Comparison of ENCODE assay signal across 9 cellular contexts in genomic region chr2:119224391-119224972, GRCh38. TPM values are rescaled to one million over a fixed set of nuclear protein-coding genes. Genes with fewer than 3 reads are reported as not detected.
DNase-seq lines count a peak whose midpoint lies in the region; ATAC-seq, FAIRE-seq and TF ChIP-seq lines count a peak whose summit lies in the region.
"Had no signal": no experiment of that assay in that cellular context is flagged by ENCODE, and none has a peak within 500 bp of the region (broad histone marks: within the 10 kb centered on the region; RNA-seq: fewer than 3 reads in every experiment).

No MANE protein-coding gene starts in this region.

- peak overlapping the region in 2 of 3 donors; percentile 26 to 31 for H3K27ac Mint-ChIP-seq in IgD-negative memory B cell
- H3K27ac Mint-ChIP-seq: stimulated activated naive CD8-positive, alpha-beta T cell treated with anti-CD3 and anti-CD28 coated beads, Interleukin-15, Interleukin-2, amounts not matched to agents 100 ng/mL and 50 ng/mL, for 24 hours had no signal

- H3K9ac ChIP-seq in GM12878 (ENCODE audit: control insufficient read depth, insufficient read depth, low read length) (peak overlapping the region; percentile 67), liver (ENCODE audit: low read depth in 1 of 2, low read length in 2 of 2) (peak overlapping the region in 1 of 2 donors; percentile 57)

- RAD21 ChIA-PET in GM12878 (lab: Charles Lee; ENCODE audit: unreplicated experiment) = interaction anchor here (1.1 kb wide), 1 partner anchor 17 kb away, joined by 3 read pairs; no protein-coding TSS in a partner anchor

- TF ChIP-seq RAD21 in GM12878 (IDR thresholded peaks at IDR 0.05; ENCODE audit: insufficient read depth, low read depth, low read length) (no peak), liver (IDR thresholded peaks at IDR 0.05) (peak; percentile 22 to 47)

- peaks cover 0 to 8% (median 5%) of the 10 kb centered on the region in 3 donors for H3K4me1 Mint-ChIP-seq in IgD-negative memory B cell

- peak overlapping the region; percentile 90 for H3K4me2 ChIP-seq in GM12878 (ENCODE audit: control insufficient read depth, insufficient read depth)

- H3K27ac ChIP-seq in GM12878 (ENCODE audit: control insufficient read depth, insufficient read depth) = no peak overlapping the region
- peak overlapping the region; percentile 84 to 91 for H3K27ac ChIP-seq in liver (ENCODE audit: low read depth in 1 of 2, low read length in 2 of 2)
- H3K27ac ChIP-seq in suprapubic skin = no peak overlapping the region

- peak overlapping the region; percentile 81 for H2AFZ ChIP-seq in GM12878 (ENCODE audit: control insufficient read depth, low read depth, low read length)

- peaks cover 3% of the 10 kb centered on the region for H3K36me3 Mint-ChIP-seq in IgD-negative memory B cell

- H3K9me3 ChIP-seq in GM12878 (replicated peaks; ENCODE audit: control insufficient read depth, insufficient read depth, low read length) = no peaks in the 10 kb centered on the region
- no peaks in the 10 kb centered on the region for H3K9me3 ChIP-seq in liver (ENCODE audit: control insufficient read depth in 4 of 4, low read length in 3 of 4)
- no peaks in the 10 kb centered on the region for H3K9me3 ChIP-seq in suprapubic skin

- 22% methylated on average over 11 of the region's 11 CpGs for WGBS in GM12878 (ENCODE audit: insufficient coverage, insufficient replicate concordance, low lambda C conversion rate, missing lambda C conversion rate)
- 7% methylated on average over 11 of the region's 11 CpGs for WGBS in liver
- WGBS in suprapubic skin = 20% methylated on average over 11 of the region's 11 CpGs

- H3K27me3 Mint-ChIP-seq in IgD-negative memory B cell = peaks cover 7% of the 10 kb centered on the region

- H3K4me3 ChIP-seq in GM12878 = peak overlapping the region; percentile 82
- H3K4me3 ChIP-seq in liver (ENCODE audit: low read depth in 1 of 3, low read length in 3 of 3) = peak overlapping the region; percentile 68 to 84 (median 71)
- H3K4me3 ChIP-seq in suprapubic skin = peak overlapping the region; percentile 88

- TF ChIP-seq EP300 in GM12878 (IDR thresholded peaks at IDR 0.05; ENCODE audit: borderline replicate concordance in 1 of 2, control insufficient read depth in 1 of 2, low read depth in 2 of 2, low read length in 2 of 2) = no peak
- no peak for TF ChIP-seq EP300 in suprapubic skin (IDR thresholded peaks at IDR 0.05)

- intact Hi-C loops in GM12878 (cut with micrococcal nuclease; ENCODE audit: unreplicated experiment) = no loop called here

- in situ Hi-C loops in GM12878 (cut with MboI) = no loop called here

- H3K36me3 ChIP-seq in GM12878 (ENCODE audit: control insufficient read depth in 2 of 2, insufficient read depth in 2 of 2, low read length in 1 of 2) = no peaks in the 10 kb centered on the region
- peaks cover 0 to 4% (median under 1%) of the 10 kb centered on the region in 4 donors for H3K36me3 ChIP-seq in liver (ENCODE audit: control insufficient read depth in 4 of 4, insufficient read depth in 3 of 4, low read depth in 1 of 4, low read length in 3 of 4)
- no peaks in the 10 kb centered on the region for H3K36me3 ChIP-seq in suprapubic skin

- no peak for DNase-seq in GM12878 (ENCODE audit: low read depth, low spot score)
- no peak for DNase-seq in suprapubic skin (ENCODE audit: low spot score in 2 of 2)
- DNase-seq in activated gamma-delta T cell (lab: John Stamatoyannopoulos, UW) = no peak
- DNase-seq in iPS-NIHi11 (ENCODE audit: low spot score) = no peak

- CTCF ChIA-PET in GM12878 (lab: Yijun Ruan, JAX) = interaction anchor here (1.0 to 2.6 kb wide), 3 partner anchors 9 to 343 kb away, joined by 3 to 10 read pairs (median 4); no protein-coding TSS in a partner anchor

- H3K4me1 ChIP-seq in GM12878 (ENCODE audit: control insufficient read depth, insufficient read depth, low read length) (peaks cover 3% of the 10 kb centered on the region; the same call in 1 of the 2 replicates), liver (ENCODE audit: control insufficient read depth in 4 of 4, insufficient read depth in 4 of 4, low read length in 3 of 4) (peaks cover 3 to 63% (median 50%) of the 10 kb centered on the region in 4 donors), suprapubic skin (peaks cover 20% of the 10 kb centered on the region)

- FAIRE-seq in GM12878 (lab: Jason Lieb, UNC) = no peak

- BruUV-seq in GM12878 (replicated peaks; lab: Mats Ljungman, UMichigan) = TSS peak; percentile 64

- H4K20me1 ChIP-seq in GM12878 (ENCODE audit: control insufficient read depth, insufficient read depth) = no peaks in the 10 kb centered on the region

- TF ChIP-seq POLR2A in GM12878 (IDR thresholded peaks at IDR 0.05; ENCODE audit: low read depth, low read length) (no peak), suprapubic skin (IDR thresholded peaks at IDR 0.05) (no peak)

- peak overlapping the region; percentile 60 to 85 (median 72) for H3K4me3 Mint-ChIP-seq in IgD-negative memory B cell
- H3K4me3 Mint-ChIP-seq: stimulated activated naive CD8-positive, alpha-beta T cell treated with anti-CD3 and anti-CD28 coated beads, Interleukin-15, Interleukin-2, amounts not matched to agents 100 ng/mL and 50 ng/mL, for 24 hours had no signal

- SMC1A ChIA-PET in GM12878 (lab: Charles Lee; ENCODE audit: uncharacterized antibody, unreplicated experiment) = interaction anchor here (0.8 to 1.8 kb wide), 3 partner anchors 9 to 80 kb away, joined by 3 to 7 read pairs (median 3); no protein-coding TSS in a partner anchor

- no peaks in the 10 kb centered on the region for H3K9me3 Mint-ChIP-seq in IgD-negative memory B cell
- H3K9me3 Mint-ChIP-seq: stimulated activated naive CD8-positive, alpha-beta T cell treated with anti-CD3 and anti-CD28 coated beads, Interleukin-15, Interleukin-2, amounts not matched to agents 100 ng/mL and 50 ng/mL, for 24 hours had no signal

- POLR2A ChIA-PET in GM12878 (lab: Charles Lee) = interaction anchor here (1.0 kb wide), 1 partner anchor 9 kb away, joined by 4 read pairs; no protein-coding TSS in a partner anchor

- H3K27me3 ChIP-seq in GM12878 (replicated peaks in 1 of 2; ENCODE audit: control insufficient read depth in 2 of 2, insufficient read depth in 2 of 2, low read length in 1 of 2) (no peaks in the 10 kb centered on the region; a peak in 1 of 4 replicates), liver (ENCODE audit: control insufficient read depth in 4 of 4, insufficient read depth in 4 of 4, low read length in 3 of 4) (no peaks in the 10 kb centered on the region), suprapubic skin (no peaks in the 10 kb centered on the region)

- H3K79me2 ChIP-seq in GM12878 (ENCODE audit: control insufficient read depth, insufficient read depth, low read length) = no peaks in the 10 kb centered on the region

- no peak for TF ChIP-seq CTCF in GM12878 (IDR thresholded peaks at IDR 0.05 in 2 of 3, conservative IDR thresholded peaks at IDR 0.05 in 1 of 3; ENCODE audit: control insufficient read depth in 2 of 3, extremely low read depth in 1 of 3, insufficient read depth in 1 of 3, low read depth in 3 of 3, low read length in 3 of 3)
- no peak for TF ChIP-seq CTCF in liver (IDR thresholded peaks at IDR 0.05; ENCODE audit: low read depth, low read length, missing input control)
- TF ChIP-seq CTCF in suprapubic skin (IDR thresholded peaks at IDR 0.05) = no peak

- no peak for ATAC-seq in GM12878
- ATAC-seq in GM21786 (IDR thresholded peaks at IDR 0.05; ENCODE audit: unreplicated experiment) = no peak
- ATAC-seq in HG02571 (IDR thresholded peaks at IDR 0.05; ENCODE audit: unreplicated experiment) = no peak

TF ChIP-seq in liver, 16 proteins besides CTCF, POLR2A, EP300 and RAD21 (continues in another document):
- TF ChIP-seq FOXA2 (IDR thresholded peaks at IDR 0.05) (no peak), JUND (IDR thresholded peaks at IDR 0.05) (peak in 1 of 2 donors; percentile 23), TAF1 (conservative IDR thresholded peaks at IDR 0.05) (peak; percentile 66), FOXA1 (IDR thresholded peaks at IDR 0.05) (no peak), SP1 (IDR thresholded peaks at IDR 0.05) (peak; percentile 82), HNF4G (IDR thresholded peaks at IDR 0.05) (peak; percentile 63), MAX (IDR thresholded peaks at IDR 0.05) (peak; percentile 41), ATF3 (IDR thresholded peaks at IDR 0.05) (no peak), GABPA (IDR thresholded peaks at IDR 0.05 in 1 of 2, conservative IDR thresholded peaks at IDR 0.05 in 1 of 2) (peak in 1 of 2 donors; percentile 17), YY1 (IDR thresholded peaks at IDR 0.05) (peak; percentile 69), RXRA (IDR thresholded peaks at IDR 0.05) (peak; percentile 78 to 84), NR2F2 (IDR thresholded peaks at IDR 0.05) (no peak)

RNA-seq across cellular contexts. Expression of gene STEAP3, which starts 0.8 kb away (rescaled TPM):
- polyA plus RNA-seq in IgD-negative memory B cell = 1.2 TPM
- 26.1 and 27.1 TPM in 2 replicates for total RNA-seq in GM12878 (2013; cell fraction: nucleolus; rRNA removed)
- total RNA-seq in GM12878 (2014; rRNA removed) = 3.7 and 5.5 TPM in 2 replicates
- 2.0 and 2.2 TPM in 2 replicates for total RNA-seq in GM12878 (2014; rRNA removed; fragmentation: Illumina TruSeq; extraction: Trizol)
- 7.6 and 8.3 TPM in 2 replicates for total RNA-seq in GM12878 (2021)
- polyA plus RNA-seq in GM12878 (2011; ENCODE audit: low read depth) = 2.1 TPM
- polyA plus RNA-seq in GM12878 (2011; rRNA removed) = 3.1 and 8.2 TPM in 2 replicates
- 7.1 and 8.9 TPM in 2 replicates for polyA plus RNA-seq in GM12878 (2011; cell fraction: cytosol; rRNA removed)
- 27.0 and 29.6 TPM in 2 replicates for polyA plus RNA-seq in GM12878 (2011; cell fraction: nucleus; rRNA removed)
- 3.2 and 4.4 TPM in 2 replicates for polyA plus RNA-seq in GM12878 (2012)
- 1.7 and 3.7 TPM in 2 replicates for polyA plus RNA-seq in GM12878 (2014; fragmentation: Illumina TruSeq; extraction: Trizol)
- polyA plus RNA-seq in GM12878 (2014; fragmentation: Nextera tagmentation; extraction: Ambion mirVana) = under 1 TPM; 0.42 to 0.84 TPM
- polyA plus RNA-seq in GM12878 (2014; rRNA removed) = 4.2 and 4.5 TPM in 2 replicates
- polyA plus RNA-seq in GM12878 (2016; fragmentation: Nextera tagmentation; extraction: Ambion mirVana) = 1 to 10 TPM; 5.5 to 6.5 TPM
- polyA minus RNA-seq in GM12878 (2011; rRNA and poly(A)+ RNA removed) = 10.4 and 10.8 TPM in 2 replicates
- polyA minus RNA-seq in GM12878 (2011; cell fraction: cytosol; rRNA and poly(A)+ RNA removed) = 4.3 and 6.8 TPM in 2 replicates
- polyA minus RNA-seq in GM12878 (2011; cell fraction: nucleus; rRNA and poly(A)+ RNA removed) = 6.9 and 13.1 TPM in 2 replicates
- 100 to 1,000 TPM in 1 of 2 donors, 10 to 100 TPM in 1; 44.4 to 153 TPM for total RNA-seq in liver
- 100 to 1,000 TPM in 1 of 2 donors, 10 to 100 TPM in 1; 73.5 to 158 TPM for polyA plus RNA-seq in liver
- 10 to 100 TPM; 18.3 to 21.7 (median 20.6) TPM for total RNA-seq in suprapubic skin

Comparison
In these comparisons a context has a peak if more than half of its experiments do, and no peak if none do; other contexts are left out.
1. H3K27ac ChIP-seq: peak in liver (2 of 2); none in GM12878 (single experiment) and suprapubic skin (single experiment).
2. Peak in every context shown above with its lines, with median percentiles within 50 percentile points of each other: H3K4me3 ChIP-seq.